1 cellular context compared by ENCODE assay signal in the genomic region with DNA sequence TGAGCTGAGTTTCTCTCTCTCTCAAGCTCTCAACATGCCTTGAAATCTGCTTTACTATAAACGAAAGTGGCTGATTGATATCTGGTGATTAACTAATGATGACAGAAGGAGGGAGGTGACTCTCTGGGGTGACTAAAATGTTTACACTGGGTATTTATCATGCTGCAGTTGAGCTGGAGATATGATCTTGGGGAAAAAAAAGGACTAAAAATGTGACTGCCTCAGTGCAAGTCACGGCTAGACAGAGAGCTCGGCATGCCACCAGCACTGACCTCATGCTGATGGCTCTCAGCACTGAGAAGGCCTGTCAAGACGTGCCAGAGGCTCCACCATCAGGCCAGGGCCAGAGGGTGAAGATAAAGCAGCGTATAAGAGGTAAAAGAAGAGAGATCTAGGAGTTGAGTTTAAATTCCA.
TF ChIP-seq lines count a peak whose summit lies in the region.

No MANE protein-coding gene starts in this region.

TF ChIP-seq in HEK293, 187 proteins besides CTCF, POLR2A, EP300 and RAD21 (continued from another document and continues in another):
- TF ChIP-seq, protein P1, sequence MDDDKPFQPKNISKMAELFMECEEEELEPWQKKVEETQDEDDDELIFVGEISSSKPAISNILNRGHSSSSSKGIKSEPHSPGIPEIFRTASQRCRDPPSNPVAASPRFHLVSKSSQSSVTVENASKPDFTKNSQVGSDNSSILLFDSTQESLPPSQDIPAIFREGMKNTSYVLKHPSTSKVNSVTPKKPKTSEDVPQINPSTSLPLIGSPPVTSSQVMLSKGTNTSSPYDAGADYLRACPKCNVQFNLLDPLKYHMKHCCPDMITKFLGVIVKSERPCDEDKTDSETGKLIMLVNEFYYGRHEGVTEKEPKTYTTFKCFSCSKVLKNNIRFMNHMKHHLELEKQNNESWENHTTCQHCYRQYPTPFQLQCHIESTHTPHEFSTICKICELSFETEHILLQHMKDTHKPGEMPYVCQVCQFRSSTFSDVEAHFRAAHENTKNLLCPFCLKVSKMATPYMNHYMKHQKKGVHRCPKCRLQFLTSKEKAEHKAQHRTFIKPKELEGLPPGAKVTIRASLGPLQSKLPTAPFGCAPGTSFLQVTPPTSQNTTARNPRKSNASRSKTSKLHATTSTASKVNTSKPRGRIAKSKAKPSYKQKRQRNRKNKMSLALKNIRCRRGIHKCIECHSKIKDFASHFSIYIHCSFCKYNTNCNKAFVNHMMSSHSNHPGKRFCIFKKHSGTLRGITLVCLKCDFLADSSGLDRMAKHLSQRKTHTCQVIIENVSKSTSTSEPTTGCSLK (tag by site-specific recombination; IDR thresholded peaks at IDR 0.05), result no peak
- peak; percentile 61 for TF ChIP-seq PRDM1 (tag by site-specific recombination; IDR thresholded peaks at IDR 0.05)
- TF ChIP-seq ZNF274 (IDR thresholded peaks at IDR 0.05; ENCODE audit: low read length), result no peak
- no peak for TF ChIP-seq ZNF274 (tag by site-specific recombination; IDR thresholded peaks at IDR 0.05; ENCODE audit: borderline replicate concordance)
- no peak for TF ChIP-seq ZNF311 (tag by site-specific recombination; IDR thresholded peaks at IDR 0.05; ENCODE audit: borderline replicate concordance)
- no peak for TF ChIP-seq ZNF521 (tag by site-specific recombination; IDR thresholded peaks at IDR 0.05)
- peak; percentile 93 for TF ChIP-seq ZNF629 (tag by site-specific recombination; IDR thresholded peaks at IDR 0.05)
- no peak for TF ChIP-seq GFI1B (tag by site-specific recombination; IDR thresholded peaks at IDR 0.05)
- no peak for TF ChIP-seq ZNF624 (tag by site-specific recombination; IDR thresholded peaks at IDR 0.05)
- no peak for TF ChIP-seq ZNF112 (tag by site-specific recombination; IDR thresholded peaks at IDR 0.05)
- TF ChIP-seq WT1 (tag by site-specific recombination; IDR thresholded peaks at IDR 0.05), result peak; percentile 87
- no peak for TF ChIP-seq ZNF473 (tag by site-specific recombination; IDR thresholded peaks at IDR 0.05)
- no peak for TF ChIP-seq ZNF114 (tag by site-specific recombination; IDR thresholded peaks at IDR 0.05)
- no peak for TF ChIP-seq ZNF214 (tag by site-specific recombination; IDR thresholded peaks at IDR 0.05; ENCODE audit: borderline replicate concordance)
- no peak for TF ChIP-seq GLI4 (tag by site-specific recombination; IDR thresholded peaks at IDR 0.05)
- TF ChIP-seq SP2 (tag by site-specific recombination; IDR thresholded peaks at IDR 0.05), result no peak
- TF ChIP-seq ZNF121 (tag by site-specific recombination; IDR thresholded peaks at IDR 0.05), result no peak
- peak; percentile 74; the same call in 1 of the 2 replicates for TF ChIP-seq ZNF394 (tag by site-specific recombination; IDR thresholded peaks at IDR 0.05; ENCODE audit: borderline replicate concordance)
- peak; percentile 89 for TF ChIP-seq ZNF2 (tag by site-specific recombination; IDR thresholded peaks at IDR 0.05)
- no peak for TF ChIP-seq ZNF560 (tag by site-specific recombination; IDR thresholded peaks at IDR 0.05; ENCODE audit: borderline replicate concordance)
- TF ChIP-seq ZNF133 (tag by site-specific recombination; IDR thresholded peaks at IDR 0.05), result no peak
- TF ChIP-seq ZNF248 (tag by site-specific recombination; IDR thresholded peaks at IDR 0.05), result no peak
- no peak for TF ChIP-seq MEIS1 (CRISPR knock-in tag; IDR thresholded peaks at IDR 0.05; ENCODE audit: borderline replicate concordance)
- TF ChIP-seq KLF8 (tag by site-specific recombination; IDR thresholded peaks at IDR 0.05), result peak; percentile 42; the same call in 1 of the 2 replicates
- no peak for TF ChIP-seq MYNN (tag by site-specific recombination; IDR thresholded peaks at IDR 0.05; ENCODE audit: borderline replicate concordance)
- no peak for TF ChIP-seq ZSCAN16 (tag by site-specific recombination; IDR thresholded peaks at IDR 0.05)
- TF ChIP-seq, protein P2, sequence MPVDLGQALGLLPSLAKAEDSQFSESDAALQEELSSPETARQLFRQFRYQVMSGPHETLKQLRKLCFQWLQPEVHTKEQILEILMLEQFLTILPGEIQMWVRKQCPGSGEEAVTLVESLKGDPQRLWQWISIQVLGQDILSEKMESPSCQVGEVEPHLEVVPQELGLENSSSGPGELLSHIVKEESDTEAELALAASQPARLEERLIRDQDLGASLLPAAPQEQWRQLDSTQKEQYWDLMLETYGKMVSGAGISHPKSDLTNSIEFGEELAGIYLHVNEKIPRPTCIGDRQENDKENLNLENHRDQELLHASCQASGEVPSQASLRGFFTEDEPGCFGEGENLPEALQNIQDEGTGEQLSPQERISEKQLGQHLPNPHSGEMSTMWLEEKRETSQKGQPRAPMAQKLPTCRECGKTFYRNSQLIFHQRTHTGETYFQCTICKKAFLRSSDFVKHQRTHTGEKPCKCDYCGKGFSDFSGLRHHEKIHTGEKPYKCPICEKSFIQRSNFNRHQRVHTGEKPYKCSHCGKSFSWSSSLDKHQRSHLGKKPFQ (tag by site-specific recombination; IDR thresholded peaks at IDR 0.05), result no peak
- TF ChIP-seq, protein P3, sequence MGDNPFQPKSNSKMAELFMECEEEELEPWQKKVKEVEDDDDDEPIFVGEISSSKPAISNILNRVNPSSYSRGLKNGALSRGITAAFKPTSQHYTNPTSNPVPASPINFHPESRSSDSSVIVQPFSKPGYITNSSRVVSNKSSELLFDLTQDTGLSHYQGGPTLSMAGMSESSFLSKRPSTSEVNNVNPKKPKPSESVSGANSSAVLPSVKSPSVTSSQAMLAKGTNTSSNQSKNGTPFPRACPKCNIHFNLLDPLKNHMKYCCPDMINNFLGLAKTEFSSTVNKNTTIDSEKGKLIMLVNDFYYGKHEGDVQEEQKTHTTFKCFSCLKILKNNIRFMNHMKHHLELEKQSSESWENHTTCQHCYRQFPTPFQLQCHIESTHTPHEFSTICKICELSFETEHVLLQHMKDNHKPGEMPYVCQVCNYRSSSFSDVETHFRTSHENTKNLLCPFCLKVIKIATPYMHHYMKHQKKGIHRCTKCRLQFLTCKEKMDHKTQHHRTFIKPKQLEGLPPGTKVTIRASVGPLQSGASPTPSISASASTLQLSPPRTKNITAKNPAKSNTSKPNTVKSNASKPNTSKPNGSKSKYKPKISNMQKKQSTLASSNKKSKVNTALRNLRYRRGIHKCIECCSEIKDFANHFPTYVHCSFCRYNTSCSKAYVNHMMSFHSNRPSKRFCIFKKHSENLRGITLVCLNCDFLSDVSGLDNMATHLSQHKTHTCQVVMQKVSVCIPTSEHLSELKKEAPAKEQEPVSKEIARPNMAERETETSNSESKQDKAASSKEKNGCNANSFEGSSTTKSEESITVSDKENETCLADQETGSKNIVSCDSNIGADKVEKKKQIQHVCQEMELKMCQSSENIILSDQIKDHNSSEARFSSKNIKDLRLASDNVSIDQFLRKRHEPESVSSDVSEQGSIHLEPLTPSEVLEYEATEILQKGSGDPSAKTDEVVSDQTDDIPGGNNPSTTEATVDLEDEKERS (tag by site-specific recombination; IDR thresholded peaks at IDR 0.05), result no peak
- peak; percentile 33 for TF ChIP-seq ZNF510 (tag by site-specific recombination; IDR thresholded peaks at IDR 0.05; ENCODE audit: insufficient replicate concordance)
- TF ChIP-seq ZNF138 (tag by site-specific recombination; IDR thresholded peaks at IDR 0.05; ENCODE audit: borderline replicate concordance), result no peak
- no peak for TF ChIP-seq ZNF548 (tag by site-specific recombination; IDR thresholded peaks at IDR 0.05)
- TF ChIP-seq, protein P4, sequence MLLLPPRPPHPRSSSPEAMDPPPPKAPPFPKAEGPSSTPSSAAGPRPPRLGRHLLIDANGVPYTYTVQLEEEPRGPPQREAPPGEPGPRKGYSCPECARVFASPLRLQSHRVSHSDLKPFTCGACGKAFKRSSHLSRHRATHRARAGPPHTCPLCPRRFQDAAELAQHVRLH (tag by site-specific recombination; IDR thresholded peaks at IDR 0.05), result 0 out of 2 replicates have a peak, but pooled peaks have one; percentile 56
- TF ChIP-seq ZNF610 (tag by site-specific recombination; IDR thresholded peaks at IDR 0.05; ENCODE audit: borderline replicate concordance), result peak; percentile 23; the same call in 1 of the 2 replicates
- peak; percentile 81; the same call in 1 of the 2 replicates for TF ChIP-seq OVOL3 (tag by site-specific recombination; IDR thresholded peaks at IDR 0.05)
- TF ChIP-seq, protein P5, sequence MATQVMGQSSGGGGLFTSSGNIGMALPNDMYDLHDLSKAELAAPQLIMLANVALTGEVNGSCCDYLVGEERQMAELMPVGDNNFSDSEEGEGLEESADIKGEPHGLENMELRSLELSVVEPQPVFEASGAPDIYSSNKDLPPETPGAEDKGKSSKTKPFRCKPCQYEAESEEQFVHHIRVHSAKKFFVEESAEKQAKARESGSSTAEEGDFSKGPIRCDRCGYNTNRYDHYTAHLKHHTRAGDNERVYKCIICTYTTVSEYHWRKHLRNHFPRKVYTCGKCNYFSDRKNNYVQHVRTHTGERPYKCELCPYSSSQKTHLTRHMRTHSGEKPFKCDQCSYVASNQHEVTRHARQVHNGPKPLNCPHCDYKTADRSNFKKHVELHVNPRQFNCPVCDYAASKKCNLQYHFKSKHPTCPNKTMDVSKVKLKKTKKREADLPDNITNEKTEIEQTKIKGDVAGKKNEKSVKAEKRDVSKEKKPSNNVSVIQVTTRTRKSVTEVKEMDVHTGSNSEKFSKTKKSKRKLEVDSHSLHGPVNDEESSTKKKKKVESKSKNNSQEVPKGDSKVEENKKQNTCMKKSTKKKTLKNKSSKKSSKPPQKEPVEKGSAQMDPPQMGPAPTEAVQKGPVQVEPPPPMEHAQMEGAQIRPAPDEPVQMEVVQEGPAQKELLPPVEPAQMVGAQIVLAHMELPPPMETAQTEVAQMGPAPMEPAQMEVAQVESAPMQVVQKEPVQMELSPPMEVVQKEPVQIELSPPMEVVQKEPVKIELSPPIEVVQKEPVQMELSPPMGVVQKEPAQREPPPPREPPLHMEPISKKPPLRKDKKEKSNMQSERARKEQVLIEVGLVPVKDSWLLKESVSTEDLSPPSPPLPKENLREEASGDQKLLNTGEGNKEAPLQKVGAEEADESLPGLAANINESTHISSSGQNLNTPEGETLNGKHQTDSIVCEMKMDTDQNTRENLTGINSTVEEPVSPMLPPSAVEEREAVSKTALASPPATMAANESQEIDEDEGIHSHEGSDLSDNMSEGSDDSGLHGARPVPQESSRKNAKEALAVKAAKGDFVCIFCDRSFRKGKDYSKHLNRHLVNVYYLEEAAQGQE (tag by site-specific recombination; IDR thresholded peaks at IDR 0.05), result no peak
- TF ChIP-seq ZNF221 (tag by site-specific recombination; IDR thresholded peaks at IDR 0.05; ENCODE audit: borderline replicate concordance), result no peak
- no peak for TF ChIP-seq ZNF302 (tag by site-specific recombination; IDR thresholded peaks at IDR 0.05; ENCODE audit: low read depth)
- peak; percentile 93 for TF ChIP-seq ZNF24 (tag by site-specific recombination; IDR thresholded peaks at IDR 0.05)
- no peak for TF ChIP-seq ZFP41 (tag by site-specific recombination; IDR thresholded peaks at IDR 0.05; ENCODE audit: borderline replicate concordance)
- no peak for TF ChIP-seq ZNF776 (tag by site-specific recombination; IDR thresholded peaks at IDR 0.05; ENCODE audit: borderline replicate concordance)
- TF ChIP-seq, protein P6, sequence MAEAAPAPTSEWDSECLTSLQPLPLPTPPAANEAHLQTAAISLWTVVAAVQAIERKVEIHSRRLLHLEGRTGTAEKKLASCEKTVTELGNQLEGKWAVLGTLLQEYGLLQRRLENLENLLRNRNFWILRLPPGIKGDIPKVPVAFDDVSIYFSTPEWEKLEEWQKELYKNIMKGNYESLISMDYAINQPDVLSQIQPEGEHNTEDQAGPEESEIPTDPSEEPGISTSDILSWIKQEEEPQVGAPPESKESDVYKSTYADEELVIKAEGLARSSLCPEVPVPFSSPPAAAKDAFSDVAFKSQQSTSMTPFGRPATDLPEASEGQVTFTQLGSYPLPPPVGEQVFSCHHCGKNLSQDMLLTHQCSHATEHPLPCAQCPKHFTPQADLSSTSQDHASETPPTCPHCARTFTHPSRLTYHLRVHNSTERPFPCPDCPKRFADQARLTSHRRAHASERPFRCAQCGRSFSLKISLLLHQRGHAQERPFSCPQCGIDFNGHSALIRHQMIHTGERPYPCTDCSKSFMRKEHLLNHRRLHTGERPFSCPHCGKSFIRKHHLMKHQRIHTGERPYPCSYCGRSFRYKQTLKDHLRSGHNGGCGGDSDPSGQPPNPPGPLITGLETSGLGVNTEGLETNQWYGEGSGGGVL (tag by site-specific recombination; IDR thresholded peaks at IDR 0.05), result no peak
- TF ChIP-seq, protein P7, sequence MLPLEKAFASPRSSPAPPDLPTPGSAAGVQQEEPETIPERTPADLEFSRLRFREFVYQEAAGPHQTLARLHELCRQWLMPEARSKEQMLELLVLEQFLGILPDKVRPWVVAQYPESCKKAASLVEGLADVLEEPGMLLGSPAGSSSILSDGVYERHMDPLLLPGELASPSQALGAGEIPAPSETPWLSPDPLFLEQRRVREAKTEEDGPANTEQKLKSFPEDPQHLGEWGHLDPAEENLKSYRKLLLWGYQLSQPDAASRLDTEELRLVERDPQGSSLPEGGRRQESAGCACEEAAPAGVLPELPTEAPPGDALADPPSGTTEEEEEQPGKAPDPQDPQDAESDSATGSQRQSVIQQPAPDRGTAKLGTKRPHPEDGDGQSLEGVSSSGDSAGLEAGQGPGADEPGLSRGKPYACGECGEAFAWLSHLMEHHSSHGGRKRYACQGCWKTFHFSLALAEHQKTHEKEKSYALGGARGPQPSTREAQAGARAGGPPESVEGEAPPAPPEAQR (tag by site-specific recombination; IDR thresholded peaks at IDR 0.05), result no peak
- TF ChIP-seq, protein P8, sequence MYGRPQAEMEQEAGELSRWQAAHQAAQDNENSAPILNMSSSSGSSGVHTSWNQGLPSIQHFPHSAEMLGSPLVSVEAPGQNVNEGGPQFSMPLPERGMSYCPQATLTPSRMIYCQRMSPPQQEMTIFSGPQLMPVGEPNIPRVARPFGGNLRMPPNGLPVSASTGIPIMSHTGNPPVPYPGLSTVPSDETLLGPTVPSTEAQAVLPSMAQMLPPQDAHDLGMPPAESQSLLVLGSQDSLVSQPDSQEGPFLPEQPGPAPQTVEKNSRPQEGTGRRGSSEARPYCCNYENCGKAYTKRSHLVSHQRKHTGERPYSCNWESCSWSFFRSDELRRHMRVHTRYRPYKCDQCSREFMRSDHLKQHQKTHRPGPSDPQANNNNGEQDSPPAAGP (tag by site-specific recombination; IDR thresholded peaks at IDR 0.05), result 0 out of 2 replicates have a peak, but pooled peaks have one; percentile 25
- TF ChIP-seq ZNF623 (tag by site-specific recombination; IDR thresholded peaks at IDR 0.05), result no peak
- no peak for TF ChIP-seq YY1 (tag by site-specific recombination; IDR thresholded peaks at IDR 0.05)
- TF ChIP-seq ZNF157 (tag by site-specific recombination; IDR thresholded peaks at IDR 0.05), result no peak
- no peak for TF ChIP-seq TCF7L2 (IDR thresholded peaks at IDR 0.05; ENCODE audit: borderline replicate concordance, low read depth, low read length)
- TF ChIP-seq ZNF37A (tag by site-specific recombination; IDR thresholded peaks at IDR 0.05), result no peak
